ENCODE assay signal across 25 cellular contexts in genomic region chr1:82392513-82392912, GRCh38.
DNase-seq lines count a peak whose midpoint lies in the region; ATAC-seq and TF ChIP-seq lines count a peak whose summit lies in the region.
"Had no signal": no experiment of that assay in that cellular context is flagged by ENCODE, and none has a peak within 500 bp of the region (broad histone marks: within the 10 kb centered on the region; RNA-seq: fewer than 3 reads in every experiment).

No MANE protein-coding gene starts in this region.

- H3K4me1 Mint-ChIP-seq in MCF 10A (ENCODE audit: insufficient read depth, unreplicated experiment) = peaks cover 26% of the 10 kb centered on the region
- no peaks in the 10 kb centered on the region for H3K4me1 Mint-ChIP-seq in CD4-positive, alpha-beta T cell (ENCODE audit: low read depth)
- H3K4me1 Mint-ChIP-seq: activated naive CD8-positive, alpha-beta T cell treated with anti-CD3 and anti-CD28 coated beads for 36 hours; IgD-negative memory B cell had no signal

- H3K36me3 ChIP-seq in breast epithelium = no peaks in the 10 kb centered on the region
- H3K36me3 ChIP-seq in subcutaneous abdominal adipose tissue (ENCODE audit: control insufficient read depth in 5 of 5, insufficient read depth in 5 of 5, low read length in 5 of 5) = no peaks in the 10 kb centered on the region
- H3K36me3 ChIP-seq: gastrocnemius medialis, left lung, right atrium auricular region, SJSA1 had no signal

- H3K9me3 Mint-ChIP-seq in MCF 10A (ENCODE audit: unreplicated experiment) = no peaks in the 10 kb centered on the region
- no peaks in the 10 kb centered on the region for H3K9me3 Mint-ChIP-seq in CD4-positive, alpha-beta T cell
- H3K9me3 Mint-ChIP-seq: activated T-helper 1 cell treated with anti-CD3 and anti-CD28 coated beads, Interleukin-12 subunit alpha, Interleukin-12 subunit beta, Interleukin-2, Interleukin-4 antibody, amounts not matched to agents 30 ng/mL and 10 ng/mL and 1 ng/mL, durations not matched to agents 14 hours and 24 hours and 36 hours; IgD-negative memory B cell; T-helper 2 cell treated with Interferon-gamma antibody and Interleukin-4, amounts not matched to agents 5 μg/mL and 100 μg/mL, for 36 hours had no signal

- no peak overlapping the region for H3K4me3 ChIP-seq in breast epithelium
- H3K4me3 ChIP-seq in fibroblast of the aortic adventitia (ENCODE audit: low read depth, low read length) = no peak overlapping the region
- no peak overlapping the region for H3K4me3 ChIP-seq in subcutaneous abdominal adipose tissue (ENCODE audit: low read depth in 1 of 5, low read length in 5 of 5)
- H3K4me3 ChIP-seq: gastrocnemius medialis, left lung, right atrium auricular region, SJSA1 had no signal

- BruUV-seq in MCF 10A (replicated peaks; lab: Mats Ljungman, UMichigan) = no TSS peak

- no peak for ATAC-seq in CD4-positive, alpha-beta T cell (ENCODE audit: poor library complexity)
- ATAC-seq: gastrocnemius medialis; left lung; stimulated activated naive B cell treated with anti-CD40 and anti-IgM and Interleukin-4, amounts not matched to agents 10 μg/mL and 1 μg/mL and 100 μg/mL, for 72 hours had no signal

- POLR2A ChIA-PET in MCF 10A (lab: Yijun Ruan, JAX) = no interaction called here
- POLR2A ChIA-PET in CD4-positive, alpha-beta T cell (lab: Charles Lee) = no interaction called here

- H3K4me3 Mint-ChIP-seq in MCF 10A (ENCODE audit: unreplicated experiment) = no peak overlapping the region
- no peak overlapping the region for H3K4me3 Mint-ChIP-seq in CD4-positive, alpha-beta T cell
- H3K4me3 Mint-ChIP-seq: activated naive CD8-positive, alpha-beta T cell treated with anti-CD3 and anti-CD28 coated beads for 36 hours; activated T-helper 1 cell treated with anti-CD3 and anti-CD28 coated beads, Interleukin-12 subunit alpha, Interleukin-12 subunit beta, Interleukin-2, Interleukin-4 antibody, amounts not matched to agents 30 ng/mL and 10 ng/mL and 1 ng/mL, durations not matched to agents 14 hours and 24 hours and 36 hours; IgD-negative memory B cell; stimulated activated naive B cell treated with anti-CD40 and anti-IgM and Interleukin-4, amounts not matched to agents 10 μg/mL and 1 μg/mL and 100 μg/mL, for 72 hours; T-helper 2 cell treated with Interferon-gamma antibody and Interleukin-4, amounts not matched to agents 5 μg/mL and 100 μg/mL, for 36 hours had no signal

- H3K27ac ChIP-seq in breast epithelium (no peak overlapping the region), subcutaneous abdominal adipose tissue (ENCODE audit: low read depth, low read length) (peak overlapping the region; percentile 82)
- no peak overlapping the region for H3K27ac ChIP-seq in CD4-positive, alpha-beta T cell (ENCODE audit: low read depth, low read length)
- H3K27ac ChIP-seq: C4-2B, gastrocnemius medialis, left lung, right atrium auricular region, SJSA1 had no signal

- H3K4me1 ChIP-seq in breast epithelium (no peaks in the 10 kb centered on the region), subcutaneous abdominal adipose tissue (ENCODE audit: control insufficient read depth in 5 of 5, insufficient read depth in 5 of 5, low read length in 5 of 5) (peaks cover 0 to 32% (median 2%) of the 10 kb centered on the region in 5 donors)
- H3K4me1 ChIP-seq: gastrocnemius medialis, left lung, right atrium auricular region, SJSA1 had no signal

- intact Hi-C loops in MCF 10A (cut with micrococcal nuclease) = loop anchor here (5.0 kb wide), 1 partner anchor 590 kb away; the partner anchor contains the start of gene ADGRL2
- intact Hi-C loops in breast epithelium (cut with DNase I; ENCODE audit: low total_unique reads) = no loop called here
- intact Hi-C loops in CD4-positive, alpha-beta T cell (cut with DNase I, micrococcal nuclease) = no loop called here
- intact Hi-C loops in head of caudate nucleus (cut with DNase I) = no loop called here

- H3K27me3 ChIP-seq in breast epithelium (no peaks in the 10 kb centered on the region), subcutaneous abdominal adipose tissue (ENCODE audit: control insufficient read depth in 5 of 5, insufficient read depth in 4 of 5, low read length in 5 of 5) (no peaks in the 10 kb centered on the region)
- H3K27me3 ChIP-seq in CD4-positive, alpha-beta T cell (ENCODE audit: control insufficient read depth, insufficient read depth, low read length) = no peaks in the 10 kb centered on the region
- H3K27me3 ChIP-seq: gastrocnemius medialis, left lung, right atrium auricular region, SJSA1 had no signal

- no peak overlapping the region for H3K9ac ChIP-seq in subcutaneous abdominal adipose tissue (ENCODE audit: low read length in 5 of 5)

- TF ChIP-seq POLR2A in breast epithelium (IDR thresholded peaks at IDR 0.05) = no peak

- DNase-seq in MCF 10A (ENCODE audit: unreplicated experiment) (peak; percentile 84), breast epithelium (ENCODE audit: low spot score in 2 of 2) (no peak), brain pericyte (ENCODE audit: low read depth, low spot score) (peak; percentile 36), fibroblast of the aortic adventitia (ENCODE audit: low read depth) (peak; percentile 69), NCI-H187 treated with DMSO at 0.1 percent for 48 hours (lab: John Stamatoyannopoulos, UW) (no peak), head of caudate nucleus (no peak)
- no peak for DNase-seq in CD4-positive, alpha-beta T cell
- DNase-seq: activated CD4-positive, CD25-positive, alpha-beta regulatory T cell treated with anti-CD3 and anti-CD28 coated beads, Interleukin-2, amount 50 U/mL, for 72 hours; activated naive CD8-positive, alpha-beta T cell treated with anti-CD3 and anti-CD28 coated beads for 36 hours; caudate nucleus; effector CD4-positive, alpha-beta T cell; gastrocnemius medialis; left lung; NCI-H1930; NCI-H510A; stimulated activated CD4-positive, alpha-beta T cell treated with anti-CD3 and anti-CD28 coated beads, Interleukin-15, amount 100 ng/mL, for 24 hours; stimulated activated naive B cell treated with anti-CD40 and anti-IgM and Interleukin-4, amounts not matched to agents 10 μg/mL and 1 μg/mL and 100 μg/mL, for 72 hours; trophoblast cell had no signal

- CTCF ChIA-PET in MCF 10A (lab: Yijun Ruan, JAX) = interaction anchor here (0.6 to 0.9 kb wide), 3 partner anchors 302 to 589 kb away, joined by 3 read pairs; no protein-coding TSS in a partner anchor
- CTCF ChIA-PET in CD4-positive, alpha-beta T cell (lab: Charles Lee) = no interaction called here

- peak overlapping the region; percentile 7 for H3K27ac Mint-ChIP-seq in MCF 10A (ENCODE audit: low read depth, unreplicated experiment)
- H3K27ac Mint-ChIP-seq in CD4-positive, alpha-beta T cell = no peak overlapping the region
- H3K27ac Mint-ChIP-seq: activated naive CD8-positive, alpha-beta T cell treated with anti-CD3 and anti-CD28 coated beads for 36 hours; activated T-helper 1 cell treated with anti-CD3 and anti-CD28 coated beads, Interleukin-12 subunit alpha, Interleukin-12 subunit beta, Interleukin-2, Interleukin-4 antibody, amounts not matched to agents 30 ng/mL and 10 ng/mL and 1 ng/mL, durations not matched to agents 14 hours and 24 hours and 36 hours; stimulated activated naive B cell treated with anti-CD40 and anti-IgM and Interleukin-4, amounts not matched to agents 10 μg/mL and 1 μg/mL and 100 μg/mL, for 72 hours; T-helper 2 cell treated with Interferon-gamma antibody and Interleukin-4, amounts not matched to agents 5 μg/mL and 100 μg/mL, for 36 hours had no signal

- H3K9me3 ChIP-seq in breast epithelium (no peaks in the 10 kb centered on the region), subcutaneous abdominal adipose tissue (ENCODE audit: control insufficient read depth in 5 of 5, low read length in 5 of 5) (no peaks in the 10 kb centered on the region)
- H3K9me3 ChIP-seq in CD4-positive, alpha-beta T cell (ENCODE audit: control insufficient read depth, low read length) = no peaks in the 10 kb centered on the region
- H3K9me3 ChIP-seq: gastrocnemius medialis, left lung, right atrium auricular region, SJSA1 had no signal

- H3K36me3 Mint-ChIP-seq in MCF 10A (ENCODE audit: insufficient read depth, unreplicated experiment) = no peaks in the 10 kb centered on the region
- H3K36me3 Mint-ChIP-seq in CD4-positive, alpha-beta T cell (ENCODE audit: low read depth) = no peaks in the 10 kb centered on the region
- H3K36me3 Mint-ChIP-seq: activated naive CD8-positive, alpha-beta T cell treated with anti-CD3 and anti-CD28 coated beads for 36 hours; IgD-negative memory B cell; stimulated activated naive B cell treated with anti-CD40 and anti-IgM and Interleukin-4, amounts not matched to agents 10 μg/mL and 1 μg/mL and 100 μg/mL, for 72 hours had no signal

- TF ChIP-seq CTCF in MCF 10A (IDR thresholded peaks at IDR 0.05; ENCODE audit: unreplicated experiment) (no peak), breast epithelium (IDR thresholded peaks at IDR 0.05) (no peak), fibroblast of the aortic adventitia (IDR thresholded peaks at IDR 0.05; ENCODE audit: insufficient read depth, low read length) (no peak)
- no peak for TF ChIP-seq CTCF in CD4-positive, alpha-beta T cell (IDR thresholded peaks at IDR 0.05)

- no peaks in the 10 kb centered on the region for H3K27me3 Mint-ChIP-seq in MCF 10A (ENCODE audit: insufficient read depth, unreplicated experiment)
- no peaks in the 10 kb centered on the region for H3K27me3 Mint-ChIP-seq in CD4-positive, alpha-beta T cell
- H3K27me3 Mint-ChIP-seq: activated naive CD8-positive, alpha-beta T cell treated with anti-CD3 and anti-CD28 coated beads for 36 hours; IgD-negative memory B cell; stimulated activated naive B cell treated with anti-CD40 and anti-IgM and Interleukin-4, amounts not matched to agents 10 μg/mL and 1 μg/mL and 100 μg/mL, for 72 hours had no signal

Comparison
In these comparisons a context has a peak if more than half of its experiments do, and no peak if none do; other contexts are left out.
1. DNase-seq: peak in MCF 10A (single experiment), brain pericyte (single experiment) and fibroblast of the aortic adventitia (single experiment); none in breast epithelium (0 of 2), CD4-positive, alpha-beta T cell (0 of 10), NCI-H187 treated with DMSO at 0.1 percent for 48 hours (single experiment) and head of caudate nucleus (0 of 42).